In the genomic region with DNA sequence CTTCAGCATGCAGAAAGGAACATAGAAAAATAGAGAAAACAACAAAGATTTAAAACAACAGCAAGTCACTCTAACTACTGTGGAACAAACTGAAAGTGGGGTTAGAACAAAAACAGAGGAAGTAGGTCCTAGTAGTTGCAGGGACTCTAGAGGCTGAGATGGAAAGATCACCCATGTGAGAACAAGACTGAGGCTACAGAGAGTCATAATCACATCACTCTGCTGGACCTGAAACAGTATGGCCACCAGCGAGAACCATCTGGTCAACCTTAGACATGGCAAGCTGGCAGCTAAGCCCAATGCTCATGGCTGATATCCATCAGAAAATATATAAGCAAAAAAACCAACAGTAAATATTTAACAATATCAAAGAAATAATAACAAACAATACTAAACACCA, we compare ENCODE assay signal across 17 cellular contexts. TPM values are rescaled to one million over a fixed set of nuclear protein-coding genes. Genes with fewer than 3 reads are reported as not detected.
A peak's percentile ranks its signal among the peaks of the same experiment; 100 is the strongest.
DNase-seq lines count a peak whose midpoint lies in the region; TF ChIP-seq lines count a peak whose summit lies in the region.
"Had no signal": no experiment of that assay in that cellular context is flagged by ENCODE, and none has a peak within 500 bp of the region (broad histone marks: within the 10 kb centered on the region; RNA-seq: fewer than 3 reads in every experiment).

No MANE protein-coding gene starts in this region.

- H3K4me1 ChIP-seq in OCI-LY7 (ENCODE audit: insufficient read depth, low read length, poor library complexity, severe bottlenecking) (peaks cover 18% of the 10 kb centered on the region), esophagus muscularis mucosa (no peaks in the 10 kb centered on the region)
- H3K4me1 ChIP-seq: BE2C, Caco-2 had no signal

- POLR2A ChIA-PET in OCI-LY7 (lab: Charles Lee) = no interaction called here

- 89% methylated on average over 1 of the region's 1 CpG for WGBS in esophagus muscularis mucosa

- no peak overlapping the region for H2AFZ ChIP-seq in OCI-LY7 (ENCODE audit: low read length)
- H2AFZ ChIP-seq: GM23338 had no signal

- no peak for TF ChIP-seq EP300 in esophagus muscularis mucosa (IDR thresholded peaks at IDR 0.05)

- CTCF ChIA-PET in OCI-LY7 (lab: Charles Lee; ENCODE audit: unreplicated experiment) = no interaction called here

- H3K27ac ChIP-seq in OCI-LY7 (ENCODE audit: low read depth, low read length, poor library complexity, severe bottlenecking) (no peak overlapping the region), esophagus muscularis mucosa (replicated peaks in 1 of 4) (no peak overlapping the region)
- H3K27ac ChIP-seq: C4-2B had no signal

- H3K27me3 ChIP-seq in esophagus muscularis mucosa = no peaks in the 10 kb centered on the region
- H3K27me3 ChIP-seq: BE2C had no signal

- H3K9me2 ChIP-seq in OCI-LY7 (ENCODE audit: insufficient read depth, low read length) = no peaks in the 10 kb centered on the region

- BruUV-seq in OCI-LY7 (replicated peaks; lab: Mats Ljungman, UMichigan) = no TSS peak

- no peak overlapping the region for H3K4me3 ChIP-seq in OCI-LY7 (ENCODE audit: low read depth, low read length, poor library complexity, severe bottlenecking)
- H3K4me3 ChIP-seq in esophagus muscularis mucosa = no peak overlapping the region
- H3K4me3 ChIP-seq: GM12878, GM23338 had no signal

- TF ChIP-seq POLR2A in esophagus muscularis mucosa (IDR thresholded peaks at IDR 0.05; ENCODE audit: low read depth) = no peak

- TF ChIP-seq CTCF in OCI-LY7 (conservative IDR thresholded peaks at IDR 0.05; ENCODE audit: low read length) (no peak), esophagus muscularis mucosa (IDR thresholded peaks at IDR 0.05) (no peak)

- H3K36me3 ChIP-seq in OCI-LY7 (ENCODE audit: insufficient read depth, low read length) (no peaks in the 10 kb centered on the region), esophagus muscularis mucosa (no peaks in the 10 kb centered on the region)
- H3K36me3 ChIP-seq: BE2C had no signal

- intact Hi-C loops in OCI-LY7 (cut with micrococcal nuclease; ENCODE audit: unreplicated experiment) = loop anchor here (10.0 kb wide), 1 partner anchor 211 kb away; no protein-coding TSS in a partner anchor
- intact Hi-C loops in esophagus muscularis mucosa (cut with DNase I) = no loop called here

- H4K20me1 ChIP-seq in OCI-LY7 (ENCODE audit: insufficient read depth, low read length) = no peaks in the 10 kb centered on the region

- H3K4me2 ChIP-seq in OCI-LY7 (ENCODE audit: low read length) = no peak overlapping the region
- H3K4me2 ChIP-seq: GM23338 had no signal

- peak; percentile 31 for DNase-seq in activated effector memory CD4-positive, alpha-beta T cell treated with anti-CD3 and anti-CD28 coated beads, Interleukin-2, amount 50 U/mL, for 16 hours
- no peak for DNase-seq in activated effector memory CD4-positive, alpha-beta T cell treated with Interleukin-2 at 50 U/mL for 16 hours
- DNase-seq in OCI-LY7 (ENCODE audit: low spot score) = peak; percentile 8
- DNase-seq in esophagus muscularis mucosa (ENCODE audit: extremely low spot score) = peak; percentile 64
- no peak for DNase-seq in C1 segment of cervical spinal cord (lab: John Stamatoyannopoulos, UW)
- no peak for DNase-seq in SHP77 (lab: John Stamatoyannopoulos, UW)
- DNase-seq in DMS153 treated with DMSO at 0.1 percent for 48 hours (lab: John Stamatoyannopoulos, UW; ENCODE audit: unreplicated experiment) = no peak
- DNase-seq: 8988T; CD4-positive, alpha-beta T cell; DND-41; EL; HCEC 1CT had no signal

- H3K79me2 ChIP-seq in OCI-LY7 (ENCODE audit: insufficient read depth, low read depth, low read length) = no peaks in the 10 kb centered on the region

- H3K9me3 ChIP-seq in OCI-LY7 (ENCODE audit: low read length) = peaks cover 13% of the 10 kb centered on the region; the same call in 1 of the 2 replicates
- no peaks in the 10 kb centered on the region for H3K9me3 ChIP-seq in esophagus muscularis mucosa
- H3K9me3 ChIP-seq: BE2C had no signal

RNA-seq across cellular contexts. Expression of a gene that starts 35.8 kb away (rescaled TPM):
- 34.6 and 39.0 TPM in 2 replicates for total RNA-seq in OCI-LY7 (2014; rRNA removed; shearing (Covaris generic))
- total RNA-seq in OCI-LY7 (2022) = 27.2 and 30.8 TPM in 2 replicates
- total RNA-seq in esophagus muscularis mucosa = under 1 TPM; 0.42 to 0.66 (median 0.55) TPM

Comparison
In these comparisons a context has a peak if more than half of its experiments do, and no peak if none do; other contexts are left out.
1. DNase-seq: peak in activated effector memory CD4-positive, alpha-beta T cell treated with anti-CD3 and anti-CD28 coated beads, Interleukin-2, amount 50 U/mL, for 16 hours (single experiment), OCI-LY7 (single experiment) and esophagus muscularis mucosa (single experiment); none in activated effector memory CD4-positive, alpha-beta T cell treated with Interleukin-2 at 50 U/mL for 16 hours (single experiment), C1 segment of cervical spinal cord (0 of 14), SHP77 (0 of 2) and DMS153 treated with DMSO at 0.1 percent for 48 hours (single experiment).
2. RNA of a gene that starts 35.8 kb away (total RNA-seq): 27.2 to 39.0 TPM in OCI-LY7; 0.42 to 0.66 TPM in esophagus muscularis mucosa; every median in the first group is over 10 times any median in the second.